In the genomic region with DNA sequence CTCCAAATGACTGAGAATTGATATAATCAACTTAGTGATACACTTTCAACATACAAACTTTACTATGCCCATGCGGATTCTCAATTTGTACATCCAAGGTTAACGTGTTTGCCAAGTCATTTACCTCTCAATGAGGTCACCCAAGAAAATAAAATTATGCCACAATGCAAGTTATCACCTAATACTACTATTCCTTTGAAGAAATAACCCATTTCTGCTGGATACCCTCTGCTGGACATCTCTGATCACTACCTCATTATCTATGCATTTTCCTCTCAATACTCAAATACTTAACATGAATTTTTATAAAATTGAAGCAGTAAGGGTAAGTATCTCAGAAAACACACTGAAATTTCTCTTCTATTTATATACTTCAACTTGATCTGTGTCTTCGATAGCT, we compare ENCODE assay signal across 10 cellular contexts. TPM values are rescaled to one million over a fixed set of nuclear protein-coding genes. Genes with fewer than 3 reads are reported as not detected.
DNase-seq lines count a peak whose midpoint lies in the region; ATAC-seq, FAIRE-seq and TF ChIP-seq lines count a peak whose summit lies in the region.
"Had no signal": no experiment of that assay in that cellular context is flagged by ENCODE, and none has a peak within 500 bp of the region (broad histone marks: within the 10 kb centered on the region; RNA-seq: fewer than 3 reads in every experiment).

No MANE protein-coding gene starts in this region.

- RAD21 ChIA-PET in HCT116 (lab: Charles Lee; ENCODE audit: low non-redundant PET in 1 of 2, low total read pairs in 2 of 2, uncharacterized antibody in 2 of 2, unreplicated experiment in 2 of 2), result no interaction called here

- WGBS in small intestine, 3 donors, result 85 to 93% (median 86%) methylated on average over 3 of the region's 3 CpGs

- no peaks in the 10 kb centered on the region for H3K9me2 ChIP-seq in HCT116 (ENCODE audit: insufficient read depth)

- no peaks in the 10 kb centered on the region for H3K9me3 Mint-ChIP-seq in CD4-positive, alpha-beta T cell
- H3K9me3 Mint-ChIP-seq in nephron progenitor cell, result no peaks in the 10 kb centered on the region

- no peak for TF ChIP-seq RAD21 in HCT116 (IDR thresholded peaks at IDR 0.05; ENCODE audit: low read depth)

- peaks cover 0 to 5% of the 10 kb centered on the region in 2 experiments; a peak in 1 of 4 replicates for H3K4me1 ChIP-seq in HCT116 (ENCODE audit: control insufficient read depth in 1 of 2, insufficient read depth in 2 of 2, low read length in 2 of 2)
- H3K4me1 ChIP-seq in small intestine (ENCODE audit: control insufficient read depth in 2 of 2, insufficient read depth in 1 of 2, low read depth in 1 of 2, low read length in 1 of 2), result no peaks in the 10 kb centered on the region

- no peak overlapping the region for H3K4me3 ChIP-seq in HCT116 (replicated peaks in 1 of 2; ENCODE audit: low read depth in 1 of 2, low read length in 2 of 2)
- no peak overlapping the region for H3K4me3 ChIP-seq in astrocyte of the cerebellum (ENCODE audit: low read depth, low read length)
- no peak overlapping the region for H3K4me3 ChIP-seq in small intestine (ENCODE audit: low read depth in 1 of 2, low read length in 2 of 2)
- H3K4me3 ChIP-seq: left lung had no signal

- in situ Hi-C loops in astrocyte of the cerebellum (cut with HindIII; ENCODE audit: low sequenced_read_pairs), result no loop called here

- no peak overlapping the region for H3K4me2 ChIP-seq in HCT116 (ENCODE audit: low read length)

- CTCF ChIA-PET in CD4-positive, alpha-beta T cell (lab: Charles Lee), result interaction anchor here (1.2 to 3.1 kb wide), 2 partner anchors 9 to 12 kb away, joined by 5 to 17 read pairs; partner anchors contain the start of gene HNRNPLL
- CTCF ChIA-PET in HCT116 (lab: Charles Lee), result interaction anchor here (1.4 kb wide), 1 partner anchor 8 kb away, joined by 9 read pairs; no protein-coding TSS in a partner anchor

- H3K79me2 ChIP-seq in HCT116 (ENCODE audit: insufficient read depth, low read length), result peaks cover 71% of the 10 kb centered on the region

- ATAC-seq in CD4-positive, alpha-beta T cell (ENCODE audit: poor library complexity), result peak; percentile 46
- ATAC-seq in HCT116 (no peak), GM19397 (IDR thresholded peaks at IDR 0.05; ENCODE audit: unreplicated experiment) (no peak)
- ATAC-seq: left lung had no signal

- H3K27me3 Mint-ChIP-seq in CD4-positive, alpha-beta T cell, result no peaks in the 10 kb centered on the region
- H3K27me3 Mint-ChIP-seq in nephron progenitor cell (ENCODE audit: low read depth, poor library complexity), result no peaks in the 10 kb centered on the region

- peaks cover 39% of the 10 kb centered on the region for H3K36me3 Mint-ChIP-seq in CD4-positive, alpha-beta T cell (ENCODE audit: low read depth)
- peaks cover 75% of the 10 kb centered on the region for H3K36me3 Mint-ChIP-seq in nephron progenitor cell (ENCODE audit: low read depth)

- H2AFZ ChIP-seq in HCT116 (ENCODE audit: low read depth, low read length, poor library complexity, severe bottlenecking), result no peak overlapping the region

- intact Hi-C loops in CD4-positive, alpha-beta T cell (cut with DNase I, micrococcal nuclease), result no loop called here
- intact Hi-C loops in HCT116 (cut with micrococcal nuclease), result no loop called here

- H3K27me3 ChIP-seq in CD4-positive, alpha-beta T cell (ENCODE audit: control insufficient read depth, insufficient read depth, low read length), result no peaks in the 10 kb centered on the region
- H3K27me3 ChIP-seq in HCT116 (ENCODE audit: insufficient read depth, low read length) (no peaks in the 10 kb centered on the region), small intestine (ENCODE audit: control insufficient read depth in 2 of 2, insufficient read depth in 2 of 2, low read length in 2 of 2) (no peaks in the 10 kb centered on the region)
- H3K27me3 ChIP-seq: left lung had no signal

- H3K27ac ChIP-seq in CD4-positive, alpha-beta T cell (ENCODE audit: low read depth, low read length), result no peak overlapping the region
- H3K27ac ChIP-seq in HCT116 (ENCODE audit: low read depth, low read length) (no peak overlapping the region), small intestine (ENCODE audit: low read depth in 1 of 2, low read length in 1 of 2) (no peak overlapping the region)
- H3K27ac ChIP-seq: left lung had no signal

- TF ChIP-seq POLR2A in HCT116 (IDR thresholded peaks at IDR 0.05; ENCODE audit: borderline replicate concordance, extremely low read depth, insufficient read depth, insufficient read length), result no peak

- H3K9ac ChIP-seq in HCT116 (ENCODE audit: low read length), result no peak overlapping the region

- 0 out of 4 replicates have a peak, but pooled peaks cover 0 to 4% of the 10 kb centered on the region in 2 experiments for H3K36me3 ChIP-seq in HCT116 (ENCODE audit: control insufficient read depth in 1 of 2, insufficient read depth in 2 of 2, low read length in 2 of 2)
- peaks cover 2 to 6% of the 10 kb centered on the region in 2 donors for H3K36me3 ChIP-seq in small intestine (ENCODE audit: control insufficient read depth in 2 of 2, insufficient read depth in 2 of 2, low read length in 2 of 2)

- H4K20me1 ChIP-seq in HCT116 (ENCODE audit: insufficient read depth), result no peaks in the 10 kb centered on the region

- H3K4me1 Mint-ChIP-seq in CD4-positive, alpha-beta T cell (ENCODE audit: low read depth), result peaks cover 51% of the 10 kb centered on the region
- peaks cover 5% of the 10 kb centered on the region for H3K4me1 Mint-ChIP-seq in nephron progenitor cell

- POLR2A ChIA-PET in CD4-positive, alpha-beta T cell (lab: Charles Lee), result interaction anchor here (0.9 to 1.2 kb wide), 4 partner anchors 8 to 161 kb away, joined by 3 to 11 read pairs (median 4); partner anchors contain the start of gene SRSF7
- POLR2A ChIA-PET in HCT116 (lab: Charles Lee), result interaction anchor here (2.1 kb wide), 1 partner anchor 161 kb away, joined by 5 read pairs; the partner anchor contains the start of gene SRSF7

- DNase-seq in CD4-positive, alpha-beta T cell, result no peak
- DNase-seq in HCT116 (ENCODE audit: low read depth, low spot score) (no peak), astrocyte of the cerebellum (ENCODE audit: low read depth) (no peak), nephron progenitor cell (no peak), NCI-H2029 treated with DMSO at 0.1 percent for 48 hours (lab: John Stamatoyannopoulos, UW) (no peak), small intestine (no peak)
- DNase-seq: activated CD4-positive, alpha-beta T cell treated with anti-CD3 and anti-CD28 coated beads, Interleukin-2, amount 50 U/mL, for 48 hours; foreskin melanocyte; left lung had no signal

- H3K4me3 Mint-ChIP-seq in CD4-positive, alpha-beta T cell, result peak overlapping the region; percentile 3
- H3K4me3 Mint-ChIP-seq in nephron progenitor cell, result no peak overlapping the region

- FAIRE-seq in small intestine (lab: Jason Lieb, UNC), result no peak

- no peaks in the 10 kb centered on the region for H3K9me3 ChIP-seq in CD4-positive, alpha-beta T cell (ENCODE audit: control insufficient read depth, low read length)
- no peaks in the 10 kb centered on the region for H3K9me3 ChIP-seq in HCT116 (ENCODE audit: control insufficient read depth in 1 of 2, insufficient read depth in 1 of 2, low read depth in 1 of 2, low read length in 2 of 2)
- no peaks in the 10 kb centered on the region for H3K9me3 ChIP-seq in small intestine (ENCODE audit: control insufficient read depth, low read depth)
- H3K9me3 ChIP-seq: left lung had no signal

- BruUV-seq in HCT116 (replicated peaks; lab: Mats Ljungman, UMichigan), result no TSS peak

- H3K27ac Mint-ChIP-seq in CD4-positive, alpha-beta T cell, result peak overlapping the region; percentile 48
- H3K27ac Mint-ChIP-seq in nephron progenitor cell, result no peak overlapping the region

- no peak for TF ChIP-seq CTCF in CD4-positive, alpha-beta T cell (IDR thresholded peaks at IDR 0.05)
- TF ChIP-seq CTCF in HCT116 (IDR thresholded peaks at IDR 0.05 in 2 of 3, conservative IDR thresholded peaks at IDR 0.05 in 1 of 3; ENCODE audit: borderline replicate concordance in 1 of 3, insufficient read depth in 1 of 3, low read depth in 2 of 3, low read length in 2 of 3) (peak; percentile 13 to 50 (median 26); a peak in 3 of 6 replicates), astrocyte of the cerebellum (IDR thresholded peaks at IDR 0.05; ENCODE audit: low read depth, low read length, missing control alignments) (peak; percentile 44), nephron progenitor cell (IDR thresholded peaks at IDR 0.05) (peak; percentile 14)

TF ChIP-seq in HCT116, 20 proteins besides CTCF, POLR2A, EP300 and RAD21 (continues in another document):
- no peak for TF ChIP-seq POLR2AphosphoS5 (IDR thresholded peaks at IDR 0.05; ENCODE audit: low read depth, low read length)
- no peak for TF ChIP-seq REST (IDR thresholded peaks at IDR 0.05; ENCODE audit: low read depth)
- no peak for TF ChIP-seq SIN3A (IDR thresholded peaks at IDR 0.05; ENCODE audit: low read depth)
- no peak for TF ChIP-seq SRF (IDR thresholded peaks at IDR 0.05; ENCODE audit: low read depth)
- no peak for TF ChIP-seq SP1 (IDR thresholded peaks at IDR 0.05; ENCODE audit: low read depth)
- no peak for TF ChIP-seq FOSL1 (IDR thresholded peaks at IDR 0.05; ENCODE audit: low read depth)
- TF ChIP-seq ZNF274 (IDR thresholded peaks at IDR 0.05; ENCODE audit: low read depth, low read length), result no peak

RNA-seq across cellular contexts. Expression of gene HNRNPLL, which starts 12.7 kb away (rescaled TPM):
- total RNA-seq in CD4-positive, alpha-beta T cell, result 10 to 100 TPM; 44.9 to 46.5 TPM
- 43.2 TPM for total RNA-seq in HCT116 (2021; ENCODE audit: unreplicated experiment)
- polyA plus RNA-seq in HCT116 (2012), result 18.0 and 22.8 TPM in 2 replicates
- polyA plus RNA-seq in small intestine, result 10 to 100 TPM; 17.3 to 19.9 (median 19.4) TPM
